In genomic region chr17:74981318-74981978, GRCh38 we compare ENCODE assay signal across 1 cellular context.
TF ChIP-seq lines count a peak whose summit lies in the region.

No MANE protein-coding gene starts in this region.

TF ChIP-seq in GM12878, 131 proteins besides CTCF, POLR2A, EP300 and RAD21:
- no peak for TF ChIP-seq TCF7 (IDR thresholded peaks at IDR 0.05; ENCODE audit: borderline replicate concordance)
- no peak for TF ChIP-seq SMC3 (IDR thresholded peaks at IDR 0.05; ENCODE audit: borderline replicate concordance, low read length)
- TF ChIP-seq ATF2 (IDR thresholded peaks at IDR 0.05; ENCODE audit: low read length), result no peak
- no peak for TF ChIP-seq SPI1 (IDR thresholded peaks at IDR 0.05; ENCODE audit: borderline replicate concordance, insufficient read depth, low read depth, low read length)
- no peak for TF ChIP-seq TAF1 (IDR thresholded peaks at IDR 0.05; ENCODE audit: borderline replicate concordance, low read depth, low read length)
TF ChIP-seq in GM12878: peak in this region for 0.
